8 cellular contexts compared by ENCODE assay signal in the genomic region with DNA sequence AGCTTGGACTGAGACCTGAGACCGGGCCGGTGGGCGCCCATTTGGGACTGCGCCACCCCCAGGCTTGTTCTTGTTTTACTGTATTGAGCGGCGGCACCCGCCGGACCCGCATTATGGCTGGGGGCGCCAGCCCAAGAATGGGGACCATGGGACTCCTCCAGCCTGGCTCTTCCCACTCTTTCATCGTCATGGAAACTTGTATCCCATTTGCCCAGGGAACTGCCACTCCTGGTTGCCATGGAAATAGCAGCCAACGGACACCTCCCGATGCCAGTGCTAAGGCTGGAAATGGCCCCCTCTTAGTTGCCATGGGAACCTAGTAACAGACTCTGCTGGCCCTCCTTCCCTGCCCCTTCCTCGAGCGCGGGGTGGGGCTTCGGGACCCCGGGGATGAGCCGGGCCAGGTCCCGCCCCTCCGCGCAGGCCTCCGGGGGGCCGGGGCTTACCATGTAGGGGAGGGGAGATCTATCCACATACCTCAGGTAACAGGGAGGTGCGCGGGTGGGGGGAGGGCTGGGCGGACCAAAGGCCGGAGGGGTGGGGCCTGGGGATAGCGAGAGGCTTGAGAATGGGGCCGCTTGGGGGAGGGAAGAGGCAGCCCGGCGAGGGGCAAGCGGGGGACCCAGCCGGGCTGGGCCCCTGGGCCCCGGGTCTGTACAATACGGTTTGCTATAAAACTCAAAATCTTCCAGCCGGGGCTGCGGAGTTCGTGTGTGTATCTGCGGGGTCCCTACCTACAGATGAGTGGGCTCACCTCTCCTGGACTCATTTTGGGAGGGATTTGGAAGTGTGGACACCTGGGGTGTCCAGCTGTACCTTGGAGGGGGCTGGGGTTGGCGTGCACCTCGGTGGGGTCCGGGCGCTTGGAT. TPM values are rescaled to one million over a fixed set of nuclear protein-coding genes. Genes with fewer than 3 reads are reported as not detected.
DNase-seq lines count a peak whose midpoint lies in the region; ATAC-seq and TF ChIP-seq lines count a peak whose summit lies in the region.

No MANE protein-coding gene starts in this region.

- peak; percentile 46 for DNase-seq in activated T-cell treated with anti-CD3 and anti-CD28 coated beads, Interleukin-2, amount 50 U/mL, for 24 hours
- no peak for DNase-seq in activated T-cell treated with anti-CD3 and anti-CD28 coated beads, Interleukin-2, amount 50 U/mL, for 48 hours
- peak; percentile 94 for DNase-seq in HPDE6-E6E7 (ENCODE audit: extremely low spot score)
- DNase-seq in SK-N-MC (ENCODE audit: low read depth, low spot score), result peak; percentile 83
- DNase-seq in effector memory CD8-positive, alpha-beta T cell, result no peak
- DNase-seq in lower leg skin (ENCODE audit: low spot score in 2 of 2), result peak; percentile 86 to 96
- DNase-seq in stomach, result peak; percentile 80
- DNase-seq in GDM1 (lab: John Stamatoyannopoulos, UW), result no peak

- TF ChIP-seq EP300 in stomach (IDR thresholded peaks at IDR 0.05), result no peak

- H3K36me3 ChIP-seq in SK-N-MC (ENCODE audit: insufficient read depth, low read length) (peaks cover 11% of the 10 kb centered on the region), stomach (peaks cover 0 to 40% (median 37%) of the 10 kb centered on the region in 4 donors)

- no peaks in the 10 kb centered on the region for H3K27me3 ChIP-seq in stomach

- H3K4me1 ChIP-seq in stomach, result peaks cover 28 to 52% (median 50%) of the 10 kb centered on the region in 4 donors

- TF ChIP-seq POLR2A in lower leg skin (IDR thresholded peaks at IDR 0.05) (no peak), stomach (IDR thresholded peaks at IDR 0.05) (no peak)

- TF ChIP-seq CTCF in lower leg skin (IDR thresholded peaks at IDR 0.05) (no peak), stomach (IDR thresholded peaks at IDR 0.05) (no peak)

- H3K9me3 Mint-ChIP-seq in activated T-cell treated with anti-CD3 and anti-CD28 coated beads, Interleukin-2, amount 50 U/mL, for 24 hours, result no peaks in the 10 kb centered on the region
- H3K9me3 Mint-ChIP-seq in effector memory CD8-positive, alpha-beta T cell, result no peaks in the 10 kb centered on the region

- no peak overlapping the region for H3K27ac ChIP-seq in SK-N-MC
- H3K27ac ChIP-seq in stomach, result peak overlapping the region; percentile 89 to 96 (median 92)

- H3K4me1 Mint-ChIP-seq in activated T-cell treated with anti-CD3 and anti-CD28 coated beads, Interleukin-2, amount 50 U/mL, for 24 hours (ENCODE audit: low read depth), result peaks cover 16% of the 10 kb centered on the region
- H3K4me1 Mint-ChIP-seq in effector memory CD8-positive, alpha-beta T cell (ENCODE audit: low read depth in 2 of 2), result peaks cover 12 to 13% of the 10 kb centered on the region in 2 donors

- H3K4me3 ChIP-seq in SK-N-MC (peak overlapping the region; percentile 88), lower leg skin (ENCODE audit: low read depth, poor library complexity, severe bottlenecking) (peak overlapping the region; percentile 92), stomach (peak overlapping the region; percentile 69 to 88 (median 83))

- intact Hi-C loops in lower leg skin (cut with DNase I; ENCODE audit: low total_unique reads) (no loop called here), stomach (cut with DNase I; ENCODE audit: low total_unique reads) (no loop called here)

- peak overlapping the region; percentile 77 for H3K27ac Mint-ChIP-seq in activated T-cell treated with anti-CD3 and anti-CD28 coated beads, Interleukin-2, amount 50 U/mL, for 24 hours
- peak overlapping the region; percentile 38 to 90 for H3K27ac Mint-ChIP-seq in effector memory CD8-positive, alpha-beta T cell

- H3K4me3 Mint-ChIP-seq in activated T-cell treated with anti-CD3 and anti-CD28 coated beads, Interleukin-2, amount 50 U/mL, for 24 hours, result peak overlapping the region; percentile 81
- H3K4me3 Mint-ChIP-seq in effector memory CD8-positive, alpha-beta T cell, result peak overlapping the region; percentile 91 to 93

- no peak for ATAC-seq in effector memory CD8-positive, alpha-beta T cell (replicated peaks)

- H3K36me3 Mint-ChIP-seq in activated T-cell treated with anti-CD3 and anti-CD28 coated beads, Interleukin-2, amount 50 U/mL, for 24 hours (ENCODE audit: low read depth), result peaks cover 33% of the 10 kb centered on the region
- no peaks in the 10 kb centered on the region for H3K36me3 Mint-ChIP-seq in effector memory CD8-positive, alpha-beta T cell (ENCODE audit: insufficient read depth)

- WGBS in lower leg skin, 2 donors, result 11 to 21% methylated on average over 30 to 44 of the region's 44 CpGs
- 14 to 39% (median 15%) methylated on average over 14 to 44 of the region's 44 CpGs for WGBS in stomach, 5 donors

- H3K9me3 ChIP-seq in SK-N-MC (ENCODE audit: low read depth, low read length) (no peaks in the 10 kb centered on the region), stomach (no peaks in the 10 kb centered on the region)

- peak overlapping the region; percentile 73 for H3K9ac ChIP-seq in SK-N-MC (ENCODE audit: insufficient read length)

- no peaks in the 10 kb centered on the region for H3K27me3 Mint-ChIP-seq in activated T-cell treated with anti-CD3 and anti-CD28 coated beads, Interleukin-2, amount 50 U/mL, for 24 hours
- no peaks in the 10 kb centered on the region for H3K27me3 Mint-ChIP-seq in effector memory CD8-positive, alpha-beta T cell

RNA-seq across cellular contexts. Expression of a gene that starts 0.5 kb away (rescaled TPM):
- total RNA-seq in lower leg skin, result 10 to 100 TPM; 22.9 to 37.7 (median 34.6) TPM
- 10 to 100 TPM in 2 of 5 donors, 1 to 10 TPM in 2, not detected in 1; 6.7 to 14.0 (median 11.2) TPM for total RNA-seq in stomach
- polyA plus RNA-seq in stomach, result 10 to 100 TPM in 2 of 3 donors, 1 to 10 TPM in 1; 7.8 to 26.0 (median 10.5) TPM

RNA-seq across cellular contexts. Expression of a gene that starts 9.2 kb away (rescaled TPM):
- total RNA-seq in lower leg skin, result 10 to 100 TPM in 3 of 4 donors, 1 to 10 TPM in 1; 9.2 to 22.4 (median 10.7) TPM
- 10 to 100 TPM in 3 of 5 donors, 1 to 10 TPM in 2; 4.4 to 22.2 (median 19.2) TPM for total RNA-seq in stomach
- polyA plus RNA-seq in stomach, result 1 to 10 TPM; 5.2 to 7.5 (median 5.9) TPM

RNA-seq across cellular contexts. Expression of a gene that starts 24.9 kb away (rescaled TPM):
- total RNA-seq in lower leg skin (10 to 100 TPM; 17.7 to 25.1 (median 22.1) TPM), stomach (100 to 1,000 TPM in 1 of 5 donors, 10 to 100 TPM in 1, 1 to 10 TPM in 3; 6.7 to 252 (median 9.7) TPM)
- polyA plus RNA-seq in stomach, result 10 to 100 TPM in 1 of 3 donors, 1 to 10 TPM in 2; 5.8 to 12.7 (median 8.2) TPM

RNA-seq across cellular contexts. Expression of a gene that starts 36.7 kb away (rescaled TPM):
- total RNA-seq in lower leg skin (10 to 100 TPM; 12.4 to 29.8 (median 19.0) TPM), stomach (10 to 100 TPM in 3 of 5 donors, 1 to 10 TPM in 2; 2.9 to 52.7 (median 13.4) TPM)
- 10 to 100 TPM in 1 of 3 donors, 1 to 10 TPM in 2; 4.3 to 19.5 (median 7.3) TPM for polyA plus RNA-seq in stomach

RNA-seq across cellular contexts. Expression of a gene that starts 51.9 kb away (rescaled TPM):
- total RNA-seq in lower leg skin, result 1 to 10 TPM in 2 of 4 donors, under 1 TPM in 1, not detected in 1; 0.80 to 3.0 (median 2.5) TPM
- 1 to 10 TPM in 1 of 5 donors, under 1 TPM in 2, not detected in 2; 0.29 to 2.3 (median 0.55) TPM for total RNA-seq in stomach
- 1 to 10 TPM; 2.1 to 4.5 (median 2.9) TPM for polyA plus RNA-seq in stomach

Comparison
In these comparisons a context has a peak if more than half of its experiments do, and no peak if none do; other contexts are left out.
1. DNase-seq: peak in activated T-cell treated with anti-CD3 and anti-CD28 coated beads, Interleukin-2, amount 50 U/mL, for 24 hours (single experiment), HPDE6-E6E7 (single experiment), SK-N-MC (single experiment), lower leg skin (2 of 2) and stomach (single experiment); none in activated T-cell treated with anti-CD3 and anti-CD28 coated beads, Interleukin-2, amount 50 U/mL, for 48 hours (0 of 2), effector memory CD8-positive, alpha-beta T cell (0 of 3) and GDM1 (single experiment).
2. Peak in every context shown above with its lines, with median percentiles within 50 percentile points of each other: H3K4me3 ChIP-seq.